ENCODE assay signal across 1 cellular context in genomic region chr20:32524871-32525501, GRCh38.
TF ChIP-seq lines count a peak whose summit lies in the region.

No MANE protein-coding gene starts in this region.

TF ChIP-seq in SK-N-SH, 30 proteins besides CTCF, POLR2A, EP300 and RAD21 (continued from another document):
- TF ChIP-seq GABPA (IDR thresholded peaks at IDR 0.05; ENCODE audit: low read depth) (no peak), MXI1 (IDR thresholded peaks at IDR 0.05; ENCODE audit: low read depth, low read length) (peak; percentile 67; the same call in 1 of the 2 replicates), SIN3A (IDR thresholded peaks at IDR 0.05; ENCODE audit: borderline replicate concordance, low read depth, low read length) (no peak), TEAD4 (IDR thresholded peaks at IDR 0.05; ENCODE audit: borderline replicate concordance, insufficient read depth) (no peak), SMC3 (IDR thresholded peaks at IDR 0.05; ENCODE audit: low read depth, low read length) (no peak; the same call in 1 of the 2 replicates), GATA2 (CRISPR knock-in tag; IDR thresholded peaks at IDR 0.05) (no peak), POLR2AphosphoS5 (IDR thresholded peaks at IDR 0.05; ENCODE audit: low read depth, low read length) (no peak), YY1 (IDR thresholded peaks at IDR 0.05; ENCODE audit: low read depth) (no peak), RFX5 (IDR thresholded peaks at IDR 0.05; ENCODE audit: low read length) (no peak), IRF3 (IDR thresholded peaks at IDR 0.05; ENCODE audit: low read depth, low read length) (no peak), JUND (IDR thresholded peaks at IDR 0.05) (no peak), USF1 (IDR thresholded peaks at IDR 0.05; ENCODE audit: borderline replicate concordance, low read depth) (peak; percentile 27; the same call in 1 of the 2 replicates), RXRA (IDR thresholded peaks at IDR 0.05; ENCODE audit: borderline replicate concordance, low read depth) (no peak), FOXJ3 (CRISPR knock-in tag; IDR thresholded peaks at IDR 0.05) (peak; percentile 74; the same call in 1 of the 2 replicates), MEF2A (IDR thresholded peaks at IDR 0.05; ENCODE audit: borderline replicate concordance, low read depth) (no peak), RCOR1 (IDR thresholded peaks at IDR 0.05; ENCODE audit: low read length) (no peak), MAX (IDR thresholded peaks at IDR 0.05; ENCODE audit: low read depth) (peak; percentile 86)
- TF ChIP-seq, protein P1, sequence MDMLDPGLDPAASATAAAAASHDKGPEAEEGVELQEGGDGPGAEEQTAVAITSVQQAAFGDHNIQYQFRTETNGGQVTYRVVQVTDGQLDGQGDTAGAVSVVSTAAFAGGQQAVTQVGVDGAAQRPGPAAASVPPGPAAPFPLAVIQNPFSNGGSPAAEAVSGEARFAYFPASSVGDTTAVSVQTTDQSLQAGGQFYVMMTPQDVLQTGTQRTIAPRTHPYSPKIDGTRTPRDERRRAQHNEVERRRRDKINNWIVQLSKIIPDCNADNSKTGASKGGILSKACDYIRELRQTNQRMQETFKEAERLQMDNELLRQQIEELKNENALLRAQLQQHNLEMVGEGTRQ (IDR thresholded peaks at IDR 0.05; ENCODE audit: borderline replicate concordance, low read depth, low read length) = no peak
TF ChIP-seq in SK-N-SH: peak in this region for 6.
